1 cellular context compared by ENCODE assay signal in the genomic region with DNA sequence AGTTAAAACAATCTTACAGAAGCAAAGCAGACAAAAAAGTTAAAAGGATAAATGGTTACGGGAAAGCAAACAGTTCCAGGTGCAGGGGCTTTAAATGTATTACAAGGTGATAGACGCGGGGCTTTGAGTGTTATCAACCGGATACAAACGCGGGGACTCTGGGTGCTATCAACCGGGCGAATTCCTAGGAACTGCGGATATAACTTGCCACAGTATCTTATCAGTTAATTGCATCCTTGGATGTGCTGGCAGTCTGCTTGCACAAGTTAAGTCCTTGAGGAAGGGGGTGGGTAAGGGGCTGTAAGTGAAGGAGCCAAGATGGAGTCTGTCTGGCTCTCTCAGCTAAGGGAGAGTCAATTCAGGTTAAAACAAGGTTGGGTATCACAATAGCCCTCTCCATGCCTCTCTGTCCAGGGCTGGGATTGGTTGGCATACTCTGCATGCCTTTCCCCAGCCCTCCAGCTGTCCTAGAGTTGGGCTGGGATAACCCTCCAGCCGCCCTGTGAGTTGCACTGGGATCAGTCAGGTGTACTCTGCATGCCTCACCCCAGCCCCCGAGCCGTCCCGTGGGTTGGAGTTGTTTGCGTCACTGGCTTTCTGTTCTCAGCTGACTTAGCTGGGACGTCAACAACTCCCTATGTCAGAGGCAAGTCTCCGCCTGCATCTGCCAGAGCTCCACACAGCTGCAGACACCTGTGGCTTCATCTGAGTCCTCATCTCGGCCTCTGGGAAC.
TF ChIP-seq lines count a peak whose summit lies in the region.

No MANE protein-coding gene starts in this region.

TF ChIP-seq in K562, 482 proteins besides CTCF, POLR2A, EP300 and RAD21 (continued from another document and continues in another):
- TF ChIP-seq, protein P1, sequence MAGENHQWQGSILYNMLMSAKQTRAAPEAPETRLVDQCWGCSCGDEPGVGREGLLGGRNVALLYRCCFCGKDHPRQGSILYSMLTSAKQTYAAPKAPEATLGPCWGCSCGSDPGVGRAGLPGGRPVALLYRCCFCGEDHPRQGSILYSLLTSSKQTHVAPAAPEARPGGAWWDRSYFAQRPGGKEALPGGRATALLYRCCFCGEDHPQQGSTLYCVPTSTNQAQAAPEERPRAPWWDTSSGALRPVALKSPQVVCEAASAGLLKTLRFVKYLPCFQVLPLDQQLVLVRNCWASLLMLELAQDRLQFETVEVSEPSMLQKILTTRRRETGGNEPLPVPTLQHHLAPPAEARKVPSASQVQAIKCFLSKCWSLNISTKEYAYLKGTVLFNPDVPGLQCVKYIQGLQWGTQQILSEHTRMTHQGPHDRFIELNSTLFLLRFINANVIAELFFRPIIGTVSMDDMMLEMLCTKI (IDR thresholded peaks at IDR 0.05; ENCODE audit: partially characterized antibody): no peak
- TF ChIP-seq ZKSCAN8 (CRISPR knock-in tag; IDR thresholded peaks at IDR 0.05) (peak; percentile 97), PHF8 (IDR thresholded peaks at IDR 0.05; ENCODE audit: borderline replicate concordance, low read length) (no peak), TOE1 (IDR thresholded peaks at IDR 0.05; ENCODE audit: borderline replicate concordance) (peak; percentile 54), TOE1 (CRISPR knock-in tag; IDR thresholded peaks at IDR 0.05; ENCODE audit: borderline replicate concordance, low read depth) (no peak), BDP1 (IDR thresholded peaks at IDR 0.05; ENCODE audit: insufficient read depth, insufficient read length) (no peak), MBD2 (IDR thresholded peaks at IDR 0.05; ENCODE audit: borderline replicate concordance, low read depth) (peak; percentile 75; the same call in 1 of the 2 replicates), SUPT5H (IDR thresholded peaks at IDR 0.05) (no peak), ZNF184 (CRISPR knock-in tag; IDR thresholded peaks at IDR 0.05) (no peak), KDM2B (CRISPR knock-in tag; IDR thresholded peaks at IDR 0.05) (peak; percentile 99), IRF2 (CRISPR knock-in tag; IDR thresholded peaks at IDR 0.05) (no peak), NR1H2 (CRISPR knock-in tag; IDR thresholded peaks at IDR 0.05) (no peak), ZNF41 (CRISPR knock-in tag; conservative IDR thresholded peaks at IDR 0.05) (peak; percentile 98), GATAD2B (IDR thresholded peaks at IDR 0.05; ENCODE audit: borderline replicate concordance) (peak; percentile 67; the same call in 1 of the 2 replicates), SAFB (IDR thresholded peaks at IDR 0.05; ENCODE audit: borderline replicate concordance, low read depth, low read length) (no peak), NFIX (CRISPR knock-in tag; IDR thresholded peaks at IDR 0.05; ENCODE audit: low read depth) (peak; percentile 93), ZNF696 (CRISPR knock-in tag; conservative IDR thresholded peaks at IDR 0.05) (peak; percentile 98), NCOA1 (IDR thresholded peaks at IDR 0.05; ENCODE audit: low read depth) (peak; percentile 80; the same call in 1 of the 2 replicates), ZSCAN29 (IDR thresholded peaks at IDR 0.05) (peak; percentile 81), CBFA2T3 (IDR thresholded peaks at IDR 0.05) (peak; percentile 97), KLF10 (CRISPR knock-in tag; IDR thresholded peaks at IDR 0.05) (peak; percentile 97)
- TF ChIP-seq, protein P2, sequence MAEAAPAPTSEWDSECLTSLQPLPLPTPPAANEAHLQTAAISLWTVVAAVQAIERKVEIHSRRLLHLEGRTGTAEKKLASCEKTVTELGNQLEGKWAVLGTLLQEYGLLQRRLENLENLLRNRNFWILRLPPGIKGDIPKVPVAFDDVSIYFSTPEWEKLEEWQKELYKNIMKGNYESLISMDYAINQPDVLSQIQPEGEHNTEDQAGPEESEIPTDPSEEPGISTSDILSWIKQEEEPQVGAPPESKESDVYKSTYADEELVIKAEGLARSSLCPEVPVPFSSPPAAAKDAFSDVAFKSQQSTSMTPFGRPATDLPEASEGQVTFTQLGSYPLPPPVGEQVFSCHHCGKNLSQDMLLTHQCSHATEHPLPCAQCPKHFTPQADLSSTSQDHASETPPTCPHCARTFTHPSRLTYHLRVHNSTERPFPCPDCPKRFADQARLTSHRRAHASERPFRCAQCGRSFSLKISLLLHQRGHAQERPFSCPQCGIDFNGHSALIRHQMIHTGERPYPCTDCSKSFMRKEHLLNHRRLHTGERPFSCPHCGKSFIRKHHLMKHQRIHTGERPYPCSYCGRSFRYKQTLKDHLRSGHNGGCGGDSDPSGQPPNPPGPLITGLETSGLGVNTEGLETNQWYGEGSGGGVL (CRISPR knock-in tag; IDR thresholded peaks at IDR 0.05): peak; percentile 99
- TF ChIP-seq, protein P3, sequence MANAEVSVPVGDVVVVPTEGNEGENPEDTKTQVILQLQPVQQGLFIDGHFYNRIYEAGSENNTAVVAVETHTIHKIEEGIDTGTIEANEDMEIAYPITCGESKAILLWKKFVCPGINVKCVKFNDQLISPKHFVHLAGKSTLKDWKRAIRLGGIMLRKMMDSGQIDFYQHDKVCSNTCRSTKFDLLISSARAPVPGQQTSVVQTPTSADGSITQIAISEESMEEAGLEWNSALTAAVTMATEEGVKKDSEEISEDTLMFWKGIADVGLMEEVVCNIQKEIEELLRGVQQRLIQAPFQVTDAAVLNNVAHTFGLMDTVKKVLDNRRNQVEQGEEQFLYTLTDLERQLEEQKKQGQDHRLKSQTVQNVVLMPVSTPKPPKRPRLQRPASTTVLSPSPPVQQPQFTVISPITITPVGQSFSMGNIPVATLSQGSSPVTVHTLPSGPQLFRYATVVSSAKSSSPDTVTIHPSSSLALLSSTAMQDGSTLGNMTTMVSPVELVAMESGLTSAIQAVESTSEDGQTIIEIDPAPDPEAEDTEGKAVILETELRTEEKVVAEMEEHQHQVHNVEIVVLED (CRISPR knock-in tag; IDR thresholded peaks at IDR 0.05): peak; percentile 91
- TF ChIP-seq, protein P4, sequence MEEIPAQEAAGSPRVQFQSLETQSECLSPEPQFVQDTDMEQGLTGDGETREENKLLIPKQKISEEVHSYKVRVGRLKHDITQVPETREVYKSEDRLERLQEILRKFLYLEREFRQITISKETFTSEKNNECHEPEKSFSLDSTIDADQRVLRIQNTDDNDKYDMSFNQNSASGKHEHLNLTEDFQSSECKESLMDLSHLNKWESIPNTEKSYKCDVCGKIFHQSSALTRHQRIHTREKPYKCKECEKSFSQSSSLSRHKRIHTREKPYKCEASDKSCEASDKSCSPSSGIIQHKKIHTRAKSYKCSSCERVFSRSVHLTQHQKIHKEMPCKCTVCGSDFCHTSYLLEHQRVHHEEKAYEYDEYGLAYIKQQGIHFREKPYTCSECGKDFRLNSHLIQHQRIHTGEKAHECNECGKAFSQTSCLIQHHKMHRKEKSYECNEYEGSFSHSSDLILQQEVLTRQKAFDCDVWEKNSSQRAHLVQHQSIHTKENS (CRISPR knock-in tag; IDR thresholded peaks at IDR 0.05): peak; percentile 97
- TF ChIP-seq, protein P5, sequence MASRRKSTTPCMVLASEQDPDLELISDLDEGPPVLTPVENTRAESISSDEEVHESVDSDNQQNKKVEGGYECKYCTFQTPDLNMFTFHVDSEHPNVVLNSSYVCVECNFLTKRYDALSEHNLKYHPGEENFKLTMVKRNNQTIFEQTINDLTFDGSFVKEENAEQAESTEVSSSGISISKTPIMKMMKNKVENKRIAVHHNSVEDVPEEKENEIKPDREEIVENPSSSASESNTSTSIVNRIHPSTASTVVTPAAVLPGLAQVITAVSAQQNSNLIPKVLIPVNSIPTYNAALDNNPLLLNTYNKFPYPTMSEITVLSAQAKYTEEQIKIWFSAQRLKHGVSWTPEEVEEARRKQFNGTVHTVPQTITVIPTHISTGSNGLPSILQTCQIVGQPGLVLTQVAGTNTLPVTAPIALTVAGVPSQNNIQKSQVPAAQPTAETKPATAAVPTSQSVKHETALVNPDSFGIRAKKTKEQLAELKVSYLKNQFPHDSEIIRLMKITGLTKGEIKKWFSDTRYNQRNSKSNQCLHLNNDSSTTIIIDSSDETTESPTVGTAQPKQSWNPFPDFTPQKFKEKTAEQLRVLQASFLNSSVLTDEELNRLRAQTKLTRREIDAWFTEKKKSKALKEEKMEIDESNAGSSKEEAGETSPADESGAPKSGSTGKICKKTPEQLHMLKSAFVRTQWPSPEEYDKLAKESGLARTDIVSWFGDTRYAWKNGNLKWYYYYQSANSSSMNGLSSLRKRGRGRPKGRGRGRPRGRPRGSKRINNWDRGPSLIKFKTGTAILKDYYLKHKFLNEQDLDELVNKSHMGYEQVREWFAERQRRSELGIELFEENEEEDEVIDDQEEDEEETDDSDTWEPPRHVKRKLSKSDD (conservative IDR thresholded peaks at IDR 0.05; ENCODE audit: low read length): no peak
- TF ChIP-seq, protein P6, sequence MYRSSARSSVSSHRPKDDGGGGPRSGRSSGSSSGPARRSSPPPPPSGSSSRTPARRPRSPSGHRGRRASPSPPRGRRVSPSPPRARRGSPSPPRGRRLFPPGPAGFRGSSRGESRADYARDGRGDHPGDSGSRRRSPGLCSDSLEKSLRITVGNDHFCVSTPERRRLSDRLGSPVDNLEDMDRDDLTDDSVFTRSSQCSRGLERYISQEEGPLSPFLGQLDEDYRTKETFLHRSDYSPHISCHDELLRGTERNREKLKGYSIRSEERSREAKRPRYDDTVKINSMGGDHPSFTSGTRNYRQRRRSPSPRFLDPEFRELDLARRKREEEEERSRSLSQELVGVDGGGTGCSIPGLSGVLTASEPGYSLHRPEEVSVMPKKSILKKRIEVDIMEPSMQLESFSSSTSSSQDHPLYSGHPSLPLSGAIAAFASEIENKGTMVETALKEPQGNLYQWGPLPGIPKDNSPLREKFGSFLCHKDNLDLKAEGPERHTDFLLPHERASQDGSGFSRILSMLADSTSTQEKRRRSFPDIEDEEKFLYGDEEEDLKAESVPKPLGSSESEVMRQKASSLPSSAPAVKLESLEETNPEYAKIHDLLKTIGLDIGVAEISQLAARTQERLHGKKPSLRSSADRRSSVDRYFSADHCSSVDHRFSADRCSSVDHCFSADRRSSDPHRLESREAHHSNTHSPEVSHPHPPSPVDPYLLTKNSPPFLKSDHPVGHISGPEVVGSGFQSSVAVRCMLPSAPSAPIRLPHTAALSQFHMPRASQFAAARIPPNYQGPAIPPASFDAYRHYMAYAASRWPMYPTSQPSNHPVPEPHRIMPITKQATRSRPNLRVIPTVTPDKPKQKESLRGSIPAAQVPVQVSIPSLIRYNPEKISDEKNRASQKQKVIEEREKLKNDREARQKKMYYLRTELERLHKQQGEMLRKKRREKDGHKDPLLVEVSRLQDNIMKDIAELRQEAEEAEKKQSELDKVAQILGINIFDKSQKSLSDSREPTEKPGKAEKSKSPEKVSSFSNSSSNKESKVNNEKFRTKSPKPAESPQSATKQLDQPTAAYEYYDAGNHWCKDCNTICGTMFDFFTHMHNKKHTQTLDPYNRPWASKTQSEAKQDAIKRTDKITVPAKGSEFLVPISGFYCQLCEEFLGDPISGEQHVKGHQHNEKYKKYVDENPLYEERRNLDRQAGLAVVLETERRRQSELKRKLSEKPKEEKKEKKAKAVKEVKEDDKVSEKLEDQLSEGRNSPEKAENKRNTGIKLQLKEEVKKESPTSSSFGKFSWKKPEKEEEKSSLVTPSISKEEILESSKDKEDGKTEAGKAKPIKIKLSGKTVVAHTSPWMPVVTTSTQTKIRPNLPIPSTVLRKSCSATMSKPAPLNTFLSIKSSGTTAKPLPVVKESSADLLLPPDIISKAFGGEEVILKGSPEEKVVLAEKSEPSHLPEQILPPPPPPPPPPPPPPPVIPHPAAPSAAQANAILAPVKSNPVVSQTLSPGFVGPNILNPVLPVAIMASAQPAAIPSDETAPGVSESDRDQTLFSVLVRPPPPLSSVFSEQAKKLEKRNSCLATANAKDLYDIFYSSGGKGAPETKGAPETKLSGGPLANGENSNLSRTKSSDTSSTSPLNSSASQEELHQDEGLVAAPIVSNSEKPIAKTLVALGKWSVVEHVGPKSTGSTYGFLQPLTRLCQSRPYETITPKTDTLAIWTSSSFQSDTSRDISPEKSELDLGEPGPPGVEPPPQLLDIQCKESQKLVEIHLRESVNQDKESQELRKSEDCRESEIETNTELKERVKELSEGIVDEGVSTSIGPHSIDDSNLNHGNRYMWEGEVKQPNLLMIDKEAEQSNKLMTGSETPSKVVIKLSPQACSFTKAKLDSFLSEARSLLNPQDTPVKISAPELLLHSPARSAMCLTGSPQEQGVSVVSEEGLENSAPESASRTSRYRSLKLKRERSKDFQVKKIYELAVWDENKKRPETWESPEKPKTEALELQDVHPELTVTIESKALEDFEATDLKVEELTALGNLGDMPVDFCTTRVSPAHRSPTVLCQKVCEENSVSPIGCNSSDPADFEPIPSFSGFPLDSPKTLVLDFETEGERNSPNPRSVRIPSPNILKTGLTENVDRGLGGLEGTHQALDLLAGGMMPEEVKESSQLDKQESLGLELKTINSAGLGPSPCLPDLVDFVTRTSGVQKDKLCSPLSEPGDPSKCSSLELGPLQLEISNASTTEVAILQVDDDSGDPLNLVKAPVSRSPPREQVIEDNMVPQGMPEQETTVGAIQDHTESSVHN (IDR thresholded peaks at IDR 0.05; ENCODE audit: borderline replicate concordance in 1 of 2, low read depth in 1 of 2): peak in 1 of 2 experiments; percentile 72; a peak in 1 of 4 replicates
- TF ChIP-seq, protein P7, sequence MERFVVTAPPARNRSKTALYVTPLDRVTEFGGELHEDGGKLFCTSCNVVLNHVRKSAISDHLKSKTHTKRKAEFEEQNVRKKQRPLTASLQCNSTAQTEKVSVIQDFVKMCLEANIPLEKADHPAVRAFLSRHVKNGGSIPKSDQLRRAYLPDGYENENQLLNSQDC (CRISPR knock-in tag; IDR thresholded peaks at IDR 0.05): peak; percentile 73; the same call in 1 of the 2 replicates
- TF ChIP-seq, protein P8, sequence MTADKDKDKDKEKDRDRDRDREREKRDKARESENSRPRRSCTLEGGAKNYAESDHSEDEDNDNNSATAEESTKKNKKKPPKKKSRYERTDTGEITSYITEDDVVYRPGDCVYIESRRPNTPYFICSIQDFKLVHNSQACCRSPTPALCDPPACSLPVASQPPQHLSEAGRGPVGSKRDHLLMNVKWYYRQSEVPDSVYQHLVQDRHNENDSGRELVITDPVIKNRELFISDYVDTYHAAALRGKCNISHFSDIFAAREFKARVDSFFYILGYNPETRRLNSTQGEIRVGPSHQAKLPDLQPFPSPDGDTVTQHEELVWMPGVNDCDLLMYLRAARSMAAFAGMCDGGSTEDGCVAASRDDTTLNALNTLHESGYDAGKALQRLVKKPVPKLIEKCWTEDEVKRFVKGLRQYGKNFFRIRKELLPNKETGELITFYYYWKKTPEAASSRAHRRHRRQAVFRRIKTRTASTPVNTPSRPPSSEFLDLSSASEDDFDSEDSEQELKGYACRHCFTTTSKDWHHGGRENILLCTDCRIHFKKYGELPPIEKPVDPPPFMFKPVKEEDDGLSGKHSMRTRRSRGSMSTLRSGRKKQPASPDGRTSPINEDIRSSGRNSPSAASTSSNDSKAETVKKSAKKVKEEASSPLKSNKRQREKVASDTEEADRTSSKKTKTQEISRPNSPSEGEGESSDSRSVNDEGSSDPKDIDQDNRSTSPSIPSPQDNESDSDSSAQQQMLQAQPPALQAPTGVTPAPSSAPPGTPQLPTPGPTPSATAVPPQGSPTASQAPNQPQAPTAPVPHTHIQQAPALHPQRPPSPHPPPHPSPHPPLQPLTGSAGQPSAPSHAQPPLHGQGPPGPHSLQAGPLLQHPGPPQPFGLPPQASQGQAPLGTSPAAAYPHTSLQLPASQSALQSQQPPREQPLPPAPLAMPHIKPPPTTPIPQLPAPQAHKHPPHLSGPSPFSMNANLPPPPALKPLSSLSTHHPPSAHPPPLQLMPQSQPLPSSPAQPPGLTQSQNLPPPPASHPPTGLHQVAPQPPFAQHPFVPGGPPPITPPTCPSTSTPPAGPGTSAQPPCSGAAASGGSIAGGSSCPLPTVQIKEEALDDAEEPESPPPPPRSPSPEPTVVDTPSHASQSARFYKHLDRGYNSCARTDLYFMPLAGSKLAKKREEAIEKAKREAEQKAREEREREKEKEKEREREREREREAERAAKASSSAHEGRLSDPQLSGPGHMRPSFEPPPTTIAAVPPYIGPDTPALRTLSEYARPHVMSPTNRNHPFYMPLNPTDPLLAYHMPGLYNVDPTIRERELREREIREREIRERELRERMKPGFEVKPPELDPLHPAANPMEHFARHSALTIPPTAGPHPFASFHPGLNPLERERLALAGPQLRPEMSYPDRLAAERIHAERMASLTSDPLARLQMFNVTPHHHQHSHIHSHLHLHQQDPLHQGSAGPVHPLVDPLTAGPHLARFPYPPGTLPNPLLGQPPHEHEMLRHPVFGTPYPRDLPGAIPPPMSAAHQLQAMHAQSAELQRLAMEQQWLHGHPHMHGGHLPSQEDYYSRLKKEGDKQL (CRISPR knock-in tag; IDR thresholded peaks at IDR 0.05; ENCODE audit: borderline replicate concordance): no peak
